In the genomic region with DNA sequence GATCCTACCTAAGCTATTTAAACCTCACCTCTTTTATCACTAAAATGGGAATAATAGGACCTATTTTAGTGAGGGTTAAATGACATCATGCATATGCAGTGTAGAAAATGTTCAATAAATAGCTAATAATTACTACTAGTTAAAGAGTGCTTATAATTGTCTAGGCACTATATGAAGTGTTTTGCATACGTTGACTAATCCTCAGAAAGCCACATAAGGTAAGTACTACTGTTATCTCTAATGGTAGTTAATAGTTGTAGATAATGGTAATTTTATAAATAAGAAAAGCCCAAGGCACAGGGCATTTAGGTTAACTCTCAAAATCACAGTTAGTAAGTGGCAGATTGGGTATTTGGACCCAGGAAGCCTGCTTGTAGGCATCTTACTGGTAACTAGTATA, we compare ENCODE assay signal across 20 cellular contexts.
"Had no signal": no experiment of that assay in that cellular context is flagged by ENCODE, and none has a peak within 500 bp of the region (broad histone marks: within the 10 kb centered on the region; RNA-seq: fewer than 3 reads in every experiment).

No MANE protein-coding gene starts in this region.

- DNase-seq: colonic mucosa; cortex of kidney; dermis blood vessel endothelial cell; dorsolateral prefrontal cortex; effector CD4-positive, alpha-beta T cell; effector CD8-positive, alpha-beta T cell; effector memory CD4-positive, alpha-beta T cell; effector memory CD8-positive, alpha-beta T cell; endodermal cell; erythroblast; esophagus squamous epithelium; foreskin keratinocyte; foreskin melanocyte; gastrocnemius medialis; glutamatergic neuron; head of caudate nucleus; heart left ventricle; heart right ventricle had no signal

- ATAC-seq: effector memory CD8-positive, alpha-beta T cell; esophagus mucosa; foreskin keratinocyte; gastrocnemius medialis; gastroesophageal sphincter; heart left ventricle; heart right ventricle had no signal
